ENCODE assay signal across 13 cellular contexts in genomic region chr6:168031411-168032382, GRCh38. TPM values are rescaled to one million over a fixed set of nuclear protein-coding genes. Genes with fewer than 3 reads are reported as not detected.
DNase-seq lines count a peak whose midpoint lies in the region; ATAC-seq and TF ChIP-seq lines count a peak whose summit lies in the region.
"Had no signal": no experiment of that assay in that cellular context is flagged by ENCODE, and none has a peak within 500 bp of the region (broad histone marks: within the 10 kb centered on the region; RNA-seq: fewer than 3 reads in every experiment).

No MANE protein-coding gene starts in this region.

- DNase-seq in AG20443 (ENCODE audit: low spot score) (peak; percentile 63), SJCRH30 (peak in 1 of 2 experiments; percentile 25), fibroblast of peridontal ligament (ENCODE audit: extremely low read depth) (peak; percentile 95), osteocyte (ENCODE audit: extremely low spot score, unreplicated experiment) (peak; percentile 71), MG63 (no peak), inferior parietal cortex (ENCODE audit: extremely low spot score) (no peak), thyroid gland (no peak)
- DNase-seq: Caco-2, caudate nucleus, NCI-H1930, SW 1271 had no signal

- H3K9me3 ChIP-seq in SJCRH30 (replicated peaks) (no peaks in the 10 kb centered on the region), MG63 (no peaks in the 10 kb centered on the region), thyroid gland (no peaks in the 10 kb centered on the region)
- H3K9me3 ChIP-seq: Caco-2, neutrophil had no signal

- no peaks in the 10 kb centered on the region for H3K27me3 Mint-ChIP-seq in osteocyte (ENCODE audit: unreplicated experiment)

- H3K4me1 ChIP-seq in SJCRH30 = peaks cover 30% of the 10 kb centered on the region
- peaks cover 0 to 12% of the 10 kb centered on the region in 2 donors for H3K4me1 ChIP-seq in thyroid gland

- 73% methylated on average over 20 of the region's 20 CpGs for WGBS in thyroid gland, 2 donors

- H3K36me3 ChIP-seq in SJCRH30 = no peaks in the 10 kb centered on the region
- no peaks in the 10 kb centered on the region for H3K36me3 ChIP-seq in MG63
- H3K36me3 ChIP-seq in thyroid gland = no peaks in the 10 kb centered on the region
- H3K36me3 ChIP-seq: neutrophil had no signal

- no peak for TF ChIP-seq POLR2A in thyroid gland (IDR thresholded peaks at IDR 0.05)

- H3K9me3 Mint-ChIP-seq in osteocyte (ENCODE audit: unreplicated experiment) = no peaks in the 10 kb centered on the region

- ATAC-seq in GM18873 (IDR thresholded peaks at IDR 0.05; ENCODE audit: low FRiP score, unreplicated experiment) = no peak

- H3K27ac ChIP-seq in SJCRH30 (peak overlapping the region; percentile 53), thyroid gland (no peak overlapping the region)
- H3K27ac ChIP-seq: neutrophil had no signal

- peak overlapping the region; percentile 36 for H3K4me3 Mint-ChIP-seq in osteocyte (ENCODE audit: unreplicated experiment)

- intact Hi-C loops in thyroid gland (cut with DNase I) = no loop called here

- peak overlapping the region; percentile 92 for H3K27ac Mint-ChIP-seq in osteocyte (ENCODE audit: unreplicated experiment)

- no peaks in the 10 kb centered on the region for H3K27me3 ChIP-seq in SJCRH30
- no peaks in the 10 kb centered on the region for H3K27me3 ChIP-seq in MG63
- no peaks in the 10 kb centered on the region for H3K27me3 ChIP-seq in thyroid gland

- TF ChIP-seq CTCF in osteocyte (IDR thresholded peaks at IDR 0.05) (no peak), thyroid gland (IDR thresholded peaks at IDR 0.05) (no peak)

- H3K4me1 Mint-ChIP-seq in osteocyte (ENCODE audit: unreplicated experiment) = peaks cover 50% of the 10 kb centered on the region

- H3K4me3 ChIP-seq in SJCRH30 (no peak overlapping the region), MG63 (no peak overlapping the region), thyroid gland (replicated peaks in 1 of 3) (no peak overlapping the region)

- no peaks in the 10 kb centered on the region for H3K36me3 Mint-ChIP-seq in osteocyte (ENCODE audit: unreplicated experiment)

RNA-seq across cellular contexts. Expression of gene KIF25, which starts 34.2 kb away (rescaled TPM):
- total RNA-seq in SJCRH30 (2014; rRNA removed; shearing (Covaris generic)) = 0.51 TPM in 1 of 2 replicates, not detected in the other
- total RNA-seq in osteocyte (not detected in 2 replicates), thyroid gland (not detected)
- not detected in 2 replicates for total RNA-seq in MG63 (2014; rRNA removed; shearing (Covaris generic); ENCODE audit: low replicate concordance)
- total RNA-seq: Caco-2 had no signal

RNA-seq across cellular contexts. Expression of gene FRMD1, which starts 47.3 kb away (rescaled TPM):
- total RNA-seq in SJCRH30 (2014; rRNA removed; shearing (Covaris generic)) = not detected in 2 replicates
- total RNA-seq in osteocyte (0.05 and 0.34 TPM in 2 replicates), thyroid gland (under 1 TPM in 1 of 4 donors, not detected in 3; 0.13 TPM)
- total RNA-seq in MG63 (2014; rRNA removed; shearing (Covaris generic); ENCODE audit: low replicate concordance) = not detected in 2 replicates

Comparison
In these comparisons a context has a peak if more than half of its experiments do, and no peak if none do; other contexts are left out.
1. DNase-seq: peak in AG20443 (single experiment), fibroblast of peridontal ligament (single experiment) and osteocyte (single experiment); none in MG63 (single experiment), inferior parietal cortex (single experiment) and thyroid gland (0 of 2).